Comparison of ENCODE assay signal across 2 cellular contexts in the genomic region with DNA sequence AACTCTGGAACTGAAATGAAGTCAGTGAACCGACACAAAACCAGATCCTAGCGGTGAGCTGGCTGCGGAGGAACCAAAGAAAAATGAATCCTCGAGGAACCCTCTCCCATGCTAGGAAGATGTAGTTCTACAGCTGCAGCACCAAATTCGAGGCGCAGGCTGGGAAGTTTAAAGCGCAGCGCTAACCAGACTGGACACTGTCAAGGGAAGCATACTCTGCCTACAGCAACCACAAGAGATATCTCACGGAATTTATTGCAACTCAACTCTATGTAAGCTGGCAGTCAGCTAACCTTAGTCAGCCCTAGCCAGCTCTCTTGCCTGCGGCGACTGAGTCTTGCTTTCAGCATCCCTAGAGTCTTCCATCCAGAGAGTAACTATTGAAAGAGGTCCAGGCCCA.
TF ChIP-seq lines count a peak whose summit lies in the region.

No MANE protein-coding gene starts in this region.

TF ChIP-seq in SK-N-SH, 30 proteins besides CTCF, POLR2A, EP300 and RAD21 (continued from another document):
- TF ChIP-seq, protein P1, sequence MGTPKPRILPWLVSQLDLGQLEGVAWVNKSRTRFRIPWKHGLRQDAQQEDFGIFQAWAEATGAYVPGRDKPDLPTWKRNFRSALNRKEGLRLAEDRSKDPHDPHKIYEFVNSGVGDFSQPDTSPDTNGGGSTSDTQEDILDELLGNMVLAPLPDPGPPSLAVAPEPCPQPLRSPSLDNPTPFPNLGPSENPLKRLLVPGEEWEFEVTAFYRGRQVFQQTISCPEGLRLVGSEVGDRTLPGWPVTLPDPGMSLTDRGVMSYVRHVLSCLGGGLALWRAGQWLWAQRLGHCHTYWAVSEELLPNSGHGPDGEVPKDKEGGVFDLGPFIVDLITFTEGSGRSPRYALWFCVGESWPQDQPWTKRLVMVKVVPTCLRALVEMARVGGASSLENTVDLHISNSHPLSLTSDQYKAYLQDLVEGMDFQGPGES (IDR thresholded peaks at IDR 0.05; ENCODE audit: low read depth, low read length), result no peak
- no peak for TF ChIP-seq GABPA (IDR thresholded peaks at IDR 0.05; ENCODE audit: low read depth)
- TF ChIP-seq, protein P2, sequence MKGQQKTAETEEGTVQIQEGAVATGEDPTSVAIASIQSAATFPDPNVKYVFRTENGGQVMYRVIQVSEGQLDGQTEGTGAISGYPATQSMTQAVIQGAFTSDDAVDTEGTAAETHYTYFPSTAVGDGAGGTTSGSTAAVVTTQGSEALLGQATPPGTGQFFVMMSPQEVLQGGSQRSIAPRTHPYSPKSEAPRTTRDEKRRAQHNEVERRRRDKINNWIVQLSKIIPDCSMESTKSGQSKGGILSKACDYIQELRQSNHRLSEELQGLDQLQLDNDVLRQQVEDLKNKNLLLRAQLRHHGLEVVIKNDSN (IDR thresholded peaks at IDR 0.05; ENCODE audit: borderline replicate concordance, low read depth), result no peak
- TF ChIP-seq, protein P3, sequence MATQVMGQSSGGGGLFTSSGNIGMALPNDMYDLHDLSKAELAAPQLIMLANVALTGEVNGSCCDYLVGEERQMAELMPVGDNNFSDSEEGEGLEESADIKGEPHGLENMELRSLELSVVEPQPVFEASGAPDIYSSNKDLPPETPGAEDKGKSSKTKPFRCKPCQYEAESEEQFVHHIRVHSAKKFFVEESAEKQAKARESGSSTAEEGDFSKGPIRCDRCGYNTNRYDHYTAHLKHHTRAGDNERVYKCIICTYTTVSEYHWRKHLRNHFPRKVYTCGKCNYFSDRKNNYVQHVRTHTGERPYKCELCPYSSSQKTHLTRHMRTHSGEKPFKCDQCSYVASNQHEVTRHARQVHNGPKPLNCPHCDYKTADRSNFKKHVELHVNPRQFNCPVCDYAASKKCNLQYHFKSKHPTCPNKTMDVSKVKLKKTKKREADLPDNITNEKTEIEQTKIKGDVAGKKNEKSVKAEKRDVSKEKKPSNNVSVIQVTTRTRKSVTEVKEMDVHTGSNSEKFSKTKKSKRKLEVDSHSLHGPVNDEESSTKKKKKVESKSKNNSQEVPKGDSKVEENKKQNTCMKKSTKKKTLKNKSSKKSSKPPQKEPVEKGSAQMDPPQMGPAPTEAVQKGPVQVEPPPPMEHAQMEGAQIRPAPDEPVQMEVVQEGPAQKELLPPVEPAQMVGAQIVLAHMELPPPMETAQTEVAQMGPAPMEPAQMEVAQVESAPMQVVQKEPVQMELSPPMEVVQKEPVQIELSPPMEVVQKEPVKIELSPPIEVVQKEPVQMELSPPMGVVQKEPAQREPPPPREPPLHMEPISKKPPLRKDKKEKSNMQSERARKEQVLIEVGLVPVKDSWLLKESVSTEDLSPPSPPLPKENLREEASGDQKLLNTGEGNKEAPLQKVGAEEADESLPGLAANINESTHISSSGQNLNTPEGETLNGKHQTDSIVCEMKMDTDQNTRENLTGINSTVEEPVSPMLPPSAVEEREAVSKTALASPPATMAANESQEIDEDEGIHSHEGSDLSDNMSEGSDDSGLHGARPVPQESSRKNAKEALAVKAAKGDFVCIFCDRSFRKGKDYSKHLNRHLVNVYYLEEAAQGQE (IDR thresholded peaks at IDR 0.05; ENCODE audit: low read depth, low read length), result no peak
- TF ChIP-seq ELF1 (IDR thresholded peaks at IDR 0.05), result no peak
- no peak for TF ChIP-seq FOXM1 (IDR thresholded peaks at IDR 0.05; ENCODE audit: low read depth)
- no peak for TF ChIP-seq RCOR1 (IDR thresholded peaks at IDR 0.05; ENCODE audit: low read length)
- no peak for TF ChIP-seq SIN3A (IDR thresholded peaks at IDR 0.05; ENCODE audit: borderline replicate concordance, low read depth, low read length)
- TF ChIP-seq CHD2 (IDR thresholded peaks at IDR 0.05; ENCODE audit: low read length, partially characterized antibody), result no peak
- no peak for TF ChIP-seq MEF2A (IDR thresholded peaks at IDR 0.05; ENCODE audit: borderline replicate concordance, low read depth)

TF ChIP-seq in SK-N-SH treated with all-trans-retinoic acid at 6 μM for 48 hours, 23 proteins besides CTCF, POLR2A, EP300 and RAD21 (continued from another document):
- TF ChIP-seq, protein P4, sequence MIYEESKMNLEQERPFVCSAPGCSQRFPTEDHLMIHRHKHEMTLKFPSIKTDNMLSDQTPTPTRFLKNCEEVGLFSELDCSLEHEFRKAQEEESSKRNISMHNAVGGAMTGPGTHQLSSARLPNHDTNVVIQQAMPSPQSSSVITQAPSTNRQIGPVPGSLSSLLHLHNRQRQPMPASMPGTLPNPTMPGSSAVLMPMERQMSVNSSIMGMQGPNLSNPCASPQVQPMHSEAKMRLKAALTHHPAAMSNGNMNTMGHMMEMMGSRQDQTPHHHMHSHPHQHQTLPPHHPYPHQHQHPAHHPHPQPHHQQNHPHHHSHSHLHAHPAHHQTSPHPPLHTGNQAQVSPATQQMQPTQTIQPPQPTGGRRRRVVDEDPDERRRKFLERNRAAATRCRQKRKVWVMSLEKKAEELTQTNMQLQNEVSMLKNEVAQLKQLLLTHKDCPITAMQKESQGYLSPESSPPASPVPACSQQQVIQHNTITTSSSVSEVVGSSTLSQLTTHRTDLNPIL (CRISPR knock-in tag; IDR thresholded peaks at IDR 0.05; ENCODE audit: low read depth), result no peak
- TF ChIP-seq ZFP3 (CRISPR knock-in tag; IDR thresholded peaks at IDR 0.05), result no peak
- TF ChIP-seq ZNF70 (CRISPR knock-in tag; IDR thresholded peaks at IDR 0.05), result no peak
- TF ChIP-seq ZNF565 (CRISPR knock-in tag; conservative IDR thresholded peaks at IDR 0.05; ENCODE audit: low read depth), result no peak
- TF ChIP-seq, protein P5, sequence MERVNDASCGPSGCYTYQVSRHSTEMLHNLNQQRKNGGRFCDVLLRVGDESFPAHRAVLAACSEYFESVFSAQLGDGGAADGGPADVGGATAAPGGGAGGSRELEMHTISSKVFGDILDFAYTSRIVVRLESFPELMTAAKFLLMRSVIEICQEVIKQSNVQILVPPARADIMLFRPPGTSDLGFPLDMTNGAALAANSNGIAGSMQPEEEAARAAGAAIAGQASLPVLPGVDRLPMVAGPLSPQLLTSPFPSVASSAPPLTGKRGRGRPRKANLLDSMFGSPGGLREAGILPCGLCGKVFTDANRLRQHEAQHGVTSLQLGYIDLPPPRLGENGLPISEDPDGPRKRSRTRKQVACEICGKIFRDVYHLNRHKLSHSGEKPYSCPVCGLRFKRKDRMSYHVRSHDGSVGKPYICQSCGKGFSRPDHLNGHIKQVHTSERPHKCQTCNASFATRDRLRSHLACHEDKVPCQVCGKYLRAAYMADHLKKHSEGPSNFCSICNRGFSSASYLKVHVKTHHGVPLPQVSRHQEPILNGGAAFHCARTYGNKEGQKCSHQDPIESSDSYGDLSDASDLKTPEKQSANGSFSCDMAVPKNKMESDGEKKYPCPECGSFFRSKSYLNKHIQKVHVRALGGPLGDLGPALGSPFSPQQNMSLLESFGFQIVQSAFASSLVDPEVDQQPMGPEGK (CRISPR knock-in tag; IDR thresholded peaks at IDR 0.05; ENCODE audit: borderline replicate concordance), result no peak
- TF ChIP-seq ISL1 (CRISPR knock-in tag; IDR thresholded peaks at IDR 0.05), result no peak
- TF ChIP-seq PPARA (CRISPR knock-in tag; IDR thresholded peaks at IDR 0.05; ENCODE audit: borderline replicate concordance), result no peak
- TF ChIP-seq ZC3H10 (CRISPR knock-in tag; IDR thresholded peaks at IDR 0.05), result no peak
